ENCODE assay signal across 1 cellular context in the genomic region with DNA sequence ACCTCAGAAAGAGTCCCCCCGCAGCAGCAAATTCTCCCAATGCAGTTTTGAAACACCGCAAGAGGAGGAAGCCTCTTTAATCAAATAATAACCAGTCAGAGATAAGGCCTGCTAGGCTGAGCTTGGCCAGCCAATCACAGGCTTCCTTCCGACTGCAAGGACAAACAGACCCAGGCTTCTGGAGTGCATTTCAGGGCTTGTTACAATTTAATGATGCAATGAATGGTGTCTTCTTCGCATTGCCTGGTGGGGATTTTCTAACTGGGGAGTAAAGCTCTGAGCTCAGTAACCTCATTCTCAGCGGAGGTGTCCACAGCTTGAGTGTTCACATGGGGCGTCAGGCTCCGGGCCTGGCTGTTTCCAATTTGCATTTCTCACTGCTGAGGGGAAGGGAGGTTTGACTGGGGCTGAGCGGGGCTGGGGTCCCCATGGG.
TF ChIP-seq lines count a peak whose summit lies in the region.

No MANE protein-coding gene starts in this region.

TF ChIP-seq in H1, 55 proteins besides CTCF, POLR2A, EP300 and RAD21:
- TF ChIP-seq SP1 (IDR thresholded peaks at IDR 0.05; ENCODE audit: low read depth, low read length) (no peak), ZNF274 (IDR thresholded peaks at IDR 0.05; ENCODE audit: borderline replicate concordance, extremely low read depth, low read length) (no peak), JUND (IDR thresholded peaks at IDR 0.05; ENCODE audit: low read length) (no peak), NRF1 (IDR thresholded peaks at IDR 0.05; ENCODE audit: low read depth, low read length) (no peak)
